ENCODE assay signal across 9 cellular contexts in genomic region chr11:68036717-68037239, GRCh38. TPM values are rescaled to one million over a fixed set of nuclear protein-coding genes. Genes with fewer than 3 reads are reported as not detected.
A peak's percentile ranks its signal among the peaks of the same experiment; 100 is the strongest.
DNase-seq lines count a peak whose midpoint lies in the region; ATAC-seq and TF ChIP-seq lines count a peak whose summit lies in the region.
"Had no signal": no experiment of that assay in that cellular context is flagged by ENCODE, and none has a peak within 500 bp of the region (broad histone marks: within the 10 kb centered on the region; RNA-seq: fewer than 3 reads in every experiment).

No MANE protein-coding gene starts in this region.

- peak overlapping the region; percentile 84 for H3K27ac Mint-ChIP-seq in nephron progenitor cell

- peak overlapping the region; percentile 93 to 100 (median 98) for H3K4me2 ChIP-seq in BLaER1 treated with 17β-estradiol and CSF1 and Interleukin-3, amounts not matched to agents 10 nM and 100 nM

- no peak overlapping the region for H3K4me3 Mint-ChIP-seq in nephron progenitor cell

- no peaks in the 10 kb centered on the region for H3K27me3 ChIP-seq in BLaER1 treated with 17β-estradiol and CSF1 and Interleukin-3, amounts not matched to agents 10 nM and 100 nM
- H3K27me3 ChIP-seq in effector memory CD4-positive, alpha-beta T cell (replicated peaks; ENCODE audit: control insufficient read depth, insufficient read depth, low read length, poor library complexity, severe bottlenecking) = no peaks in the 10 kb centered on the region
- H3K27me3 ChIP-seq: SJSA1 had no signal

- peak overlapping the region; percentile 57 to 89 (median 84) for H3K9ac ChIP-seq in BLaER1 treated with 17β-estradiol and CSF1 and Interleukin-3, amounts not matched to agents 10 nM and 100 nM

- no peak for TF ChIP-seq CTCF in nephron progenitor cell (IDR thresholded peaks at IDR 0.05)

- peaks cover 17% of the 10 kb centered on the region for H3K4me1 Mint-ChIP-seq in nephron progenitor cell

- H3K9me3 Mint-ChIP-seq in nephron progenitor cell = no peaks in the 10 kb centered on the region

- H3K4me1 ChIP-seq in BLaER1 treated with 17β-estradiol and CSF1 and Interleukin-3, amounts not matched to agents 10 nM and 100 nM = peaks cover 64 to 79% (median 69%) of the 10 kb centered on the region in 10 experiments
- peaks cover 38% of the 10 kb centered on the region for H3K4me1 ChIP-seq in effector memory CD4-positive, alpha-beta T cell (ENCODE audit: control insufficient read depth, insufficient read depth, low read length, poor library complexity, severe bottlenecking)

- H3K36me3 ChIP-seq in BLaER1 treated with 17β-estradiol and CSF1 and Interleukin-3, amounts not matched to agents 10 nM and 100 nM = peaks cover 22 to 55% (median 29%) of the 10 kb centered on the region in 11 experiments
- H3K36me3 ChIP-seq in effector memory CD4-positive, alpha-beta T cell (ENCODE audit: control insufficient read depth, insufficient read depth, low read length) = peaks cover 21% of the 10 kb centered on the region

- ATAC-seq in GM19455 (IDR thresholded peaks at IDR 0.05; ENCODE audit: unreplicated experiment) (no peak), GM19328 (IDR thresholded peaks at IDR 0.05; ENCODE audit: unreplicated experiment) (no peak)

- peak overlapping the region; percentile 73 to 92 (median 88) for H3K27ac ChIP-seq in BLaER1 treated with 17β-estradiol and CSF1 and Interleukin-3, amounts not matched to agents 10 nM and 100 nM
- H3K27ac ChIP-seq in effector memory CD4-positive, alpha-beta T cell (ENCODE audit: insufficient read depth, low read length, poor library complexity, severe bottlenecking) = peak overlapping the region; percentile 55
- H3K27ac ChIP-seq: SJSA1 had no signal

- no peaks in the 10 kb centered on the region for H3K9me3 ChIP-seq in BLaER1 treated with 17β-estradiol and CSF1 and Interleukin-3, amounts not matched to agents 10 nM and 100 nM (replicated peaks in 1 of 11)
- H3K9me3 ChIP-seq in effector memory CD4-positive, alpha-beta T cell (ENCODE audit: control insufficient read depth, low read length) = no peaks in the 10 kb centered on the region
- H3K9me3 ChIP-seq: SJSA1 had no signal

- H3K4me3 ChIP-seq in BLaER1 treated with 17β-estradiol and CSF1 and Interleukin-3, amounts not matched to agents 10 nM and 100 nM = peak overlapping the region in 4 of 10 experiments; percentile 6 to 43 (median 31); a peak in 4 of 20 replicates
- no peak overlapping the region for H3K4me3 ChIP-seq in effector memory CD4-positive, alpha-beta T cell (ENCODE audit: insufficient read depth, low read depth, low read length, poor library complexity, severe bottlenecking)
- H3K4me3 ChIP-seq: SJSA1 had no signal

- no peaks in the 10 kb centered on the region for H3K27me3 Mint-ChIP-seq in nephron progenitor cell (ENCODE audit: low read depth, poor library complexity)

- H3K36me3 Mint-ChIP-seq in nephron progenitor cell (ENCODE audit: low read depth) = peaks cover 6% of the 10 kb centered on the region

- no peak for DNase-seq in effector memory CD4-positive, alpha-beta T cell
- no peak for DNase-seq in nephron progenitor cell
- DNase-seq in AG08395 (ENCODE audit: low spot score) = no peak
- DNase-seq in AG20443 (ENCODE audit: low spot score) = no peak

- H4K20me1 ChIP-seq in BLaER1 treated with 17β-estradiol and CSF1 and Interleukin-3, amounts not matched to agents 10 nM and 100 nM = peaks cover 8 to 15% (median 13%) of the 10 kb centered on the region in 11 experiments; a peak in 18 of 22 replicates

TF ChIP-seq in PFSK-1, 5 proteins besides CTCF, POLR2A, EP300 and RAD21:
- no peak for TF ChIP-seq REST (IDR thresholded peaks at IDR 0.05; ENCODE audit: insufficient read depth in 1 of 2, low read depth in 2 of 2, low read length in 2 of 2)
- TF ChIP-seq POLR2AphosphoS5 (IDR thresholded peaks at IDR 0.05; ENCODE audit: low read depth, low read length) = peak; percentile 49
- TF ChIP-seq FOXP2 (optimal IDR thresholded peaks at IDR 0.05; ENCODE audit: borderline replicate concordance, extremely low read depth, extremely low read length, insufficient read depth) = no peak

RNA-seq across cellular contexts. Expression of gene TCIRG1, which starts 2.0 kb away (rescaled TPM):
- polyA plus RNA-seq in PFSK-1 (2012; ENCODE audit: insufficient read length, low read depth) = 93.5 TPM

RNA-seq across cellular contexts. Expression of gene NDUFS8, which starts 6.3 kb away (rescaled TPM):
- polyA plus RNA-seq in PFSK-1 (2012; ENCODE audit: insufficient read length, low read depth) = 539 TPM

RNA-seq across cellular contexts. Expression of gene ALDH3B1, which starts 26.7 kb away (rescaled TPM):
- polyA plus RNA-seq in PFSK-1 (2012; ENCODE audit: insufficient read length, low read depth) = 9.8 TPM

RNA-seq across cellular contexts. Expression of gene UNC93B1, which starts 32.9 kb away (rescaled TPM):
- 12.0 TPM for polyA plus RNA-seq in PFSK-1 (2012; ENCODE audit: insufficient read length, low read depth)
